Comparison of ENCODE assay signal across 26 cellular contexts in genomic region chr4:181278941-181279340, GRCh38.
"Had no signal": no experiment of that assay in that cellular context is flagged by ENCODE, and none has a peak within 500 bp of the region (broad histone marks: within the 10 kb centered on the region; RNA-seq: fewer than 3 reads in every experiment).

No MANE protein-coding gene starts in this region.

- H3K27ac ChIP-seq: adrenal gland, body of pancreas, cardiac muscle cell, SJSA1, VCaP had no signal

- H3K36me3 Mint-ChIP-seq: activated naive CD8-positive, alpha-beta T cell treated with anti-CD3 and anti-CD28 coated beads, Interleukin-2, amount 10 ng/mL, durations not matched to agents 7 days and 5 days had no signal

- H3K36me3 ChIP-seq: adrenal gland, cardiac muscle cell, SJSA1 had no signal

- H3K4me1 ChIP-seq: adrenal gland, body of pancreas, SJSA1 had no signal

- H3K27me3 ChIP-seq: adrenal gland, body of pancreas, cardiac muscle cell, SJSA1 had no signal

- H3K4me1 Mint-ChIP-seq: activated naive CD8-positive, alpha-beta T cell treated with anti-CD3 and anti-CD28 coated beads, Interleukin-2, amount 10 ng/mL, durations not matched to agents 7 days and 5 days had no signal

- DNase-seq: activated CD4-positive, alpha-beta T cell treated with anti-CD3 and anti-CD28 coated beads for 4 hours; activated CD8-positive, alpha-beta memory T cell treated with anti-CD3 and anti-CD28 coated beads, Interleukin-2, amount 50 U/mL, for 48 hours; activated CD8-positive, alpha-beta T cell treated with anti-CD3 and anti-CD28 coated beads for 36 hours; activated naive CD4-positive, alpha-beta T cell treated with anti-CD3 and anti-CD28 coated beads, Interleukin-2, amount 50 U/mL, for 16 hours; activated naive CD8-positive, alpha-beta T cell treated with anti-CD3 and anti-CD28 coated beads, Interleukin-2, amount 10 ng/mL, durations not matched to agents 7 days and 5 days; activated T-cell treated with anti-CD3 and anti-CD28 coated beads, Interleukin-2, amount 50 U/mL, for 1 hour; adrenal gland; anterior cingulate cortex; body of pancreas; Kasumi-1; KBM-7; NCI-H1092; NCI-H1417; NCI-H1930; NCI-H2171; NCI-H2227 treated with DMSO at 0.1 percent for 48 hours; NCI-H82; OCI-M1; RPMI8226; SHP77 had no signal

- H3K4me3 ChIP-seq: adrenal gland, body of pancreas, cardiac muscle cell, SJSA1 had no signal

- H3K27me3 Mint-ChIP-seq: activated CD8-positive, alpha-beta T cell treated with anti-CD3 and anti-CD28 coated beads for 36 hours; activated naive CD8-positive, alpha-beta T cell treated with anti-CD3 and anti-CD28 coated beads, Interleukin-2, amount 10 ng/mL, durations not matched to agents 7 days and 5 days had no signal

- ATAC-seq: activated CD4-positive, CD25-positive, alpha-beta regulatory T cell treated with anti-CD3 and anti-CD28 coated beads, Interleukin-2, amount 50 U/mL, for 24 hours; activated CD8-positive, alpha-beta T cell treated with anti-CD3 and anti-CD28 coated beads for 36 hours; body of pancreas; Panc1; SK-N-SH treated with all-trans-retinoic acid at 6 μM for 48 hours had no signal

- H3K27ac Mint-ChIP-seq: activated CD8-positive, alpha-beta T cell treated with anti-CD3 and anti-CD28 coated beads for 36 hours; activated naive CD8-positive, alpha-beta T cell treated with anti-CD3 and anti-CD28 coated beads, Interleukin-2, amount 10 ng/mL, durations not matched to agents 7 days and 5 days had no signal

- H3K4me3 Mint-ChIP-seq: activated CD8-positive, alpha-beta T cell treated with anti-CD3 and anti-CD28 coated beads for 36 hours; activated naive CD8-positive, alpha-beta T cell treated with anti-CD3 and anti-CD28 coated beads, Interleukin-2, amount 10 ng/mL, durations not matched to agents 7 days and 5 days had no signal
